In genomic region chr2:220191031-220191430, GRCh38 we compare ENCODE assay signal across 19 cellular contexts.
"Had no signal": no experiment of that assay in that cellular context is flagged by ENCODE, and none has a peak within 500 bp of the region (broad histone marks: within the 10 kb centered on the region; RNA-seq: fewer than 3 reads in every experiment).

No MANE protein-coding gene starts in this region.

- DNase-seq: cortex of kidney; effector memory CD4-positive, alpha-beta T cell; immature natural killer cell; natural killer cell; posterior cingulate gyrus; spleen; stimulated activated CD4-positive, alpha-beta T cell treated with anti-CD3 and anti-CD28 coated beads, Interleukin-15, amount 100 ng/mL, for 24 hours; stimulated activated CD4-positive, alpha-beta T cell treated with anti-CD3 and anti-CD28 coated beads, Interleukin-2, amount 100 ng/mL, for 24 hours; stimulated activated CD4-positive, alpha-beta T cell treated with anti-CD3 and anti-CD28 coated beads, Interleukin-4, amount 100 ng/mL, for 4 hours; stimulated activated naive B cell treated with anti-CD40 and anti-IgM and Interleukin-4, amounts not matched to agents 10 μg/mL and 1 μg/mL and 100 μg/mL, for 72 hours; stimulated activated naive CD8-positive, alpha-beta T cell treated with anti-CD3 and anti-CD28 coated beads, Interleukin-15, amount 100 ng/mL, for 72 hours; testis; upper lobe of right lung had no signal

- H3K4me3 ChIP-seq: esophagus muscularis mucosa, gastroesophageal sphincter, spleen, testis, tibial nerve, upper lobe of right lung had no signal

- H3K9me3 ChIP-seq: esophagus muscularis mucosa, testis, upper lobe of right lung had no signal

- H3K27me3 ChIP-seq: esophagus muscularis mucosa, gastroesophageal sphincter, spleen, testis, tibial nerve, upper lobe of right lung had no signal

- H3K27me3 Mint-ChIP-seq: stimulated activated naive B cell treated with anti-CD40 and anti-IgM and Interleukin-4, amounts not matched to agents 10 μg/mL and 1 μg/mL and 100 μg/mL, for 72 hours; stimulated activated naive CD8-positive, alpha-beta T cell treated with anti-CD3 and anti-CD28 coated beads, Interleukin-15, amount 100 ng/mL, for 72 hours had no signal

- H3K36me3 ChIP-seq: esophagus muscularis mucosa, gastroesophageal sphincter, spleen, tibial nerve, upper lobe of right lung had no signal

- H3K4me1 Mint-ChIP-seq: immature natural killer cell; natural killer cell; neural crest cell; stimulated activated naive B cell treated with anti-CD40 and anti-IgM and Interleukin-4, amounts not matched to agents 10 μg/mL and 1 μg/mL and 100 μg/mL, for 72 hours; stimulated activated naive CD8-positive, alpha-beta T cell treated with anti-CD3 and anti-CD28 coated beads, Interleukin-15, amount 100 ng/mL, for 72 hours had no signal

- ATAC-seq: gastroesophageal sphincter; natural killer cell; sciatic nerve; stimulated activated naive B cell treated with anti-CD40 and anti-IgM and Interleukin-4, amounts not matched to agents 10 μg/mL and 1 μg/mL and 100 μg/mL, for 72 hours; stimulated activated naive CD8-positive, alpha-beta T cell treated with anti-CD3 and anti-CD28 coated beads, Interleukin-15, amount 100 ng/mL, for 72 hours had no signal

- H3K4me1 ChIP-seq: esophagus muscularis mucosa, gastroesophageal sphincter, spleen, testis, tibial nerve, upper lobe of right lung had no signal

- H3K27ac Mint-ChIP-seq: immature natural killer cell; natural killer cell; stimulated activated naive B cell treated with anti-CD40 and anti-IgM and Interleukin-4, amounts not matched to agents 10 μg/mL and 1 μg/mL and 100 μg/mL, for 72 hours; stimulated activated naive CD8-positive, alpha-beta T cell treated with anti-CD3 and anti-CD28 coated beads, Interleukin-15, amount 100 ng/mL, for 72 hours had no signal

- H3K4me3 Mint-ChIP-seq: immature natural killer cell; natural killer cell; neural crest cell; stimulated activated naive B cell treated with anti-CD40 and anti-IgM and Interleukin-4, amounts not matched to agents 10 μg/mL and 1 μg/mL and 100 μg/mL, for 72 hours; stimulated activated naive CD8-positive, alpha-beta T cell treated with anti-CD3 and anti-CD28 coated beads, Interleukin-15, amount 100 ng/mL, for 72 hours had no signal

- H3K36me3 Mint-ChIP-seq: immature natural killer cell; natural killer cell; stimulated activated naive B cell treated with anti-CD40 and anti-IgM and Interleukin-4, amounts not matched to agents 10 μg/mL and 1 μg/mL and 100 μg/mL, for 72 hours had no signal

- FAIRE-seq: endometrium had no signal
